In genomic region chr13:113023217-113023597, GRCh38 we compare ENCODE assay signal across 16 cellular contexts. TPM values are rescaled to one million over a fixed set of nuclear protein-coding genes. Genes with fewer than 3 reads are reported as not detected.
DNase-seq lines count a peak whose midpoint lies in the region; ATAC-seq and TF ChIP-seq lines count a peak whose summit lies in the region.
"Had no signal": no experiment of that assay in that cellular context is flagged by ENCODE, and none has a peak within 500 bp of the region (broad histone marks: within the 10 kb centered on the region; RNA-seq: fewer than 3 reads in every experiment).

No MANE protein-coding gene starts in this region.

- H3K9ac ChIP-seq in HUES6 (ENCODE audit: low read length), result peak overlapping the region; percentile 92

- H3K9me3 ChIP-seq in HUES6 (ENCODE audit: control insufficient read depth, insufficient read depth, low read depth, low read length) (no peaks in the 10 kb centered on the region), ectodermal cell (ENCODE audit: control insufficient read depth, low read length) (no peaks in the 10 kb centered on the region), gastrocnemius medialis (no peaks in the 10 kb centered on the region)
- H3K9me3 ChIP-seq: BE2C had no signal

- intact Hi-C loops in gastrocnemius medialis (cut with DNase I; ENCODE audit: low total_unique reads), result no loop called here
- intact Hi-C loops in lower leg skin (cut with DNase I; ENCODE audit: low total_unique reads), result no loop called here

- peak overlapping the region; percentile 53; the same call in 1 of the 2 replicates for H3K4me3 ChIP-seq in HUES6 (ENCODE audit: low read depth, low read length)
- no peak overlapping the region for H3K4me3 ChIP-seq in ectodermal cell (ENCODE audit: insufficient read depth, low read depth, low read length)
- H3K4me3 ChIP-seq in gastrocnemius medialis, result no peak overlapping the region
- H3K4me3 ChIP-seq in lower leg skin (ENCODE audit: low read depth, poor library complexity, severe bottlenecking), result no peak overlapping the region

- 32 to 35% methylated on average over 22 of the region's 22 CpGs for WGBS in ectodermal cell, 2 experiments
- 46 to 63% methylated on average over 21 to 22 of the region's 22 CpGs for WGBS in lower leg skin, 2 donors

- TF ChIP-seq POLR2A in gastrocnemius medialis (IDR thresholded peaks at IDR 0.05) (no peak), lower leg skin (IDR thresholded peaks at IDR 0.05) (no peak)

- peaks cover 14% of the 10 kb centered on the region; the same call in 1 of the 2 replicates for H3K36me3 ChIP-seq in HUES6 (ENCODE audit: control insufficient read depth, insufficient read depth, low read length)
- no peaks in the 10 kb centered on the region for H3K36me3 ChIP-seq in ectodermal cell (ENCODE audit: control insufficient read depth, insufficient read depth, low read length)
- no peaks in the 10 kb centered on the region for H3K36me3 ChIP-seq in gastrocnemius medialis
- H3K36me3 ChIP-seq: BE2C had no signal

- H3K27me3 ChIP-seq in HUES6 (ENCODE audit: control insufficient read depth, insufficient read depth, low read length), result no peaks in the 10 kb centered on the region
- H3K27me3 ChIP-seq in ectodermal cell (ENCODE audit: control insufficient read depth, insufficient read depth, low read length, poor library complexity, severe bottlenecking), result peaks cover 18% of the 10 kb centered on the region
- peaks cover 0 to 7% (median 6%) of the 10 kb centered on the region in 3 donors for H3K27me3 ChIP-seq in gastrocnemius medialis
- H3K27me3 ChIP-seq: BE2C had no signal

- ATAC-seq in left lobe of liver, result peak; percentile 11
- peak; percentile 36 to 51 for ATAC-seq in gastrocnemius medialis
- ATAC-seq in GM21526 (IDR thresholded peaks at IDR 0.05; ENCODE audit: low FRiP score, unreplicated experiment), result no peak
- ATAC-seq: SK-N-SH treated with all-trans-retinoic acid at 6 μM for 48 hours; stimulated activated effector memory CD8-positive, alpha-beta T cell treated with anti-CD3 and anti-CD28 coated beads, Interleukin-12 subunit alpha, Interleukin-12 subunit beta, amount 100 ng/mL, for 72 hours had no signal

- H3K4me1 ChIP-seq in HUES6 (ENCODE audit: control insufficient read depth, insufficient read depth, low read length), result peaks cover 30% of the 10 kb centered on the region
- H3K4me1 ChIP-seq in ectodermal cell (ENCODE audit: control insufficient read depth, insufficient read depth, low read length), result peaks cover 19% of the 10 kb centered on the region
- no peaks in the 10 kb centered on the region for H3K4me1 ChIP-seq in gastrocnemius medialis
- H3K4me1 ChIP-seq: BE2C had no signal

- in situ Hi-C loops in gastrocnemius medialis (cut with MboI; ENCODE audit: low sequenced_read_pairs in 4 of 4), result no loop called here

- H3K27ac ChIP-seq in HUES6 (ENCODE audit: low read depth, low read length) (peak overlapping the region; percentile 93), ectodermal cell (ENCODE audit: insufficient read depth, low read depth, low read length, poor library complexity, severe bottlenecking) (peak overlapping the region; percentile 81), gastrocnemius medialis (peak overlapping the region in 3 of 4 donors; percentile 50 to 62 (median 56))

- DNase-seq in left lobe of liver (ENCODE audit: low spot score) (no peak), gastrocnemius medialis (no peak), NCI-H1048 (lab: John Stamatoyannopoulos, UW) (no peak), DMS 273 treated with DMSO at 0.1 percent for 48 hours (lab: John Stamatoyannopoulos, UW) (no peak), lower leg skin (ENCODE audit: low spot score in 2 of 2) (no peak)
- DNase-seq: activated CD4-positive, CD25-positive, alpha-beta regulatory T cell; BE2C; DMS79 treated with DMSO at 0.1 percent for 48 hours; Kasumi-1; NCI-H2081; stimulated activated CD4-positive, alpha-beta T cell treated with anti-CD3 and anti-CD28 coated beads, Interleukin-1b, Interleukin-23, amount 100 ng/mL, for 48 hours had no signal

- TF ChIP-seq CTCF in gastrocnemius medialis (IDR thresholded peaks at IDR 0.05 in 4 of 5, conservative IDR thresholded peaks at IDR 0.05 in 1 of 5), result no peak
- no peak for TF ChIP-seq CTCF in lower leg skin (IDR thresholded peaks at IDR 0.05)

RNA-seq across cellular contexts. Expression of gene MCF2L, which starts 54.2 kb away (rescaled TPM):
- polyA plus RNA-seq in ectodermal cell (2013, experiment 1 of 4), result 40.0 TPM
- 57.3 TPM for polyA plus RNA-seq in ectodermal cell (2013, experiment 2 of 4)
- polyA plus RNA-seq in ectodermal cell (2013, experiment 3 of 4), result 29.8 TPM
- polyA plus RNA-seq in ectodermal cell (2013, experiment 4 of 4), result 32.4 TPM
- total RNA-seq in left lobe of liver (14.9 TPM), gastrocnemius medialis (10 to 100 TPM; 16.1 to 21.2 (median 19.4) TPM), lower leg skin (10 to 100 TPM; 46.5 to 89.7 (median 55.0) TPM)
